ENCODE assay signal across 15 cellular contexts in the genomic region with DNA sequence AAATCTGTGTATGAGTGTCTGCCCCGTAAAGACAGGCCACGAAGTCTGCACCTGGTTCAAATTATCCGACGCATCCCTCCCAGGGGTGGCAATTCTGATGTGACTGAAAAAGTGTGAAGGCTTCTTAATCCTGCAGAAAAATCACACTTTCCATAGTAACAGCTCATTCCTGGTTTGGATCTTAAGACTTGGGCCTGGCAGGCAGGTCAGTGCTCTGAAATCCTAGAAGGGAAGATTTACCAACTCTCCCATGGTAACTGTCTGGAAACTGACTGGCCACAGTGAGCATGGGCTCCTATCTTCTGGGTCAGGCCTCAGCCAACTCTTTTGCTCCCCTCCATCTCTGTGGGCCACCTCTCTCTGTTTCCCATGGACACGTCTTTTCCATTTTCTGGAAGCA.
A peak's percentile ranks its signal among the peaks of the same experiment; 100 is the strongest.
DNase-seq lines count a peak whose midpoint lies in the region; ATAC-seq and TF ChIP-seq lines count a peak whose summit lies in the region.
"Had no signal": no experiment of that assay in that cellular context is flagged by ENCODE, and none has a peak within 500 bp of the region (broad histone marks: within the 10 kb centered on the region; RNA-seq: fewer than 3 reads in every experiment).

No MANE protein-coding gene starts in this region.

- 47% methylated on average over 5 of the region's 5 CpGs for WGBS in hepatocyte (ENCODE audit: low lambda C conversion rate, missing lambda C conversion rate)

- H3K36me3 ChIP-seq in hepatocyte (replicated peaks; ENCODE audit: insufficient read depth, low read depth): no peaks in the 10 kb centered on the region

- no peaks in the 10 kb centered on the region for H3K27me3 Mint-ChIP-seq in Calu3 (ENCODE audit: unreplicated experiment)

- peak overlapping the region; percentile 6 for H2AFZ ChIP-seq in hepatocyte

- no peaks in the 10 kb centered on the region for H3K79me2 ChIP-seq in hepatocyte

- DNase-seq in Calu3 (no peak), hepatocyte (ENCODE audit: low spot score) (no peak), sciatic nerve (ENCODE audit: low spot score) (no peak), DMS 273 (lab: John Stamatoyannopoulos, UW; ENCODE audit: unreplicated experiment) (no peak), 8988T (no peak), NCI-H146 treated with DMSO at 0.1 percent for 48 hours (lab: John Stamatoyannopoulos, UW; ENCODE audit: unreplicated experiment) (no peak)
- DNase-seq: activated B cell treated with CpG ODN at 0.5 μM for 24 hours; activated naive CD4-positive, alpha-beta T cell treated with Interleukin-2 at 50 U/mL for 16 hours; naive B cell; NCI-H1417; stimulated activated naive B cell treated with anti-CD40 and anti-IgM and Interleukin-4, amounts not matched to agents 10 μg/mL and 1 μg/mL and 100 μg/mL, for 72 hours had no signal

- H3K4me2 ChIP-seq in hepatocyte: peak overlapping the region; percentile 37
- H3K4me2 ChIP-seq: KMS-11 had no signal

- ATAC-seq in SK-N-SH treated with all-trans-retinoic acid at 6 μM for 48 hours (peak; percentile 52), sciatic nerve (peak; percentile 52), HG02763 (IDR thresholded peaks at IDR 0.05; ENCODE audit: unreplicated experiment) (no peak)
- ATAC-seq: stimulated activated naive B cell treated with anti-CD40 and anti-IgM and Interleukin-4, amounts not matched to agents 10 μg/mL and 1 μg/mL and 100 μg/mL, for 72 hours had no signal

- TF ChIP-seq CTCF in Calu3 (IDR thresholded peaks at IDR 0.05; ENCODE audit: unreplicated experiment) (no peak), hepatocyte (IDR thresholded peaks at IDR 0.05; ENCODE audit: poor library complexity) (no peak)

- H3K27ac Mint-ChIP-seq in Calu3 (ENCODE audit: unreplicated experiment): peak overlapping the region; percentile 30
- H3K27ac Mint-ChIP-seq: activated B cell treated with CpG ODN at 0.5 μM for 24 hours; B cell; naive B cell; stimulated activated naive B cell treated with anti-CD40 and anti-IgM and Interleukin-4, amounts not matched to agents 10 μg/mL and 1 μg/mL and 100 μg/mL, for 72 hours had no signal

- intact Hi-C loops in Calu3 (cut with micrococcal nuclease; ENCODE audit: unreplicated experiment) (loop anchor here (10.0 kb wide), 1 partner anchor 132 kb away; no protein-coding TSS in a partner anchor), sciatic nerve (cut with DNase I) (no loop called here)

- no peaks in the 10 kb centered on the region for H4K20me1 ChIP-seq in hepatocyte (ENCODE audit: insufficient read depth, poor library complexity, severe bottlenecking)

- H3K4me1 ChIP-seq in hepatocyte (ENCODE audit: insufficient read depth): peaks cover 50% of the 10 kb centered on the region

- H3K4me1 Mint-ChIP-seq in Calu3 (ENCODE audit: low read depth, unreplicated experiment): peaks cover 56% of the 10 kb centered on the region
- H3K4me1 Mint-ChIP-seq: activated B cell treated with CpG ODN at 0.5 μM for 24 hours, B cell had no signal

- H3K9me3 Mint-ChIP-seq in Calu3 (ENCODE audit: low read depth, unreplicated experiment): no peaks in the 10 kb centered on the region
- H3K9me3 Mint-ChIP-seq: activated B cell treated with CpG ODN at 0.5 μM for 24 hours; naive B cell; stimulated activated naive B cell treated with anti-CD40 and anti-IgM and Interleukin-4, amounts not matched to agents 10 μg/mL and 1 μg/mL and 100 μg/mL, for 72 hours had no signal

- H3K4me3 ChIP-seq in hepatocyte: no peak overlapping the region

- peaks cover 7% of the 10 kb centered on the region for H3K36me3 Mint-ChIP-seq in Calu3 (ENCODE audit: insufficient read depth, unreplicated experiment)
- H3K36me3 Mint-ChIP-seq: naive B cell; stimulated activated naive B cell treated with anti-CD40 and anti-IgM and Interleukin-4, amounts not matched to agents 10 μg/mL and 1 μg/mL and 100 μg/mL, for 72 hours had no signal

- no peaks in the 10 kb centered on the region for H3K9me3 ChIP-seq in hepatocyte (ENCODE audit: low read depth)

- no peaks in the 10 kb centered on the region for H3K27me3 ChIP-seq in hepatocyte

- no peaks in the 10 kb centered on the region for H3K9me2 ChIP-seq in hepatocyte (replicated peaks; ENCODE audit: insufficient read depth)

- H3K4me3 Mint-ChIP-seq in Calu3 (ENCODE audit: low read depth, unreplicated experiment): no peak overlapping the region
- H3K4me3 Mint-ChIP-seq: activated B cell treated with CpG ODN at 0.5 μM for 24 hours; B cell; naive B cell; stimulated activated naive B cell treated with anti-CD40 and anti-IgM and Interleukin-4, amounts not matched to agents 10 μg/mL and 1 μg/mL and 100 μg/mL, for 72 hours had no signal

- CTCF ChIA-PET in Calu3 (lab: Charles Lee): interaction anchor here (1.0 kb wide), 1 partner anchor 216 kb away, joined by 3 read pairs; no protein-coding TSS in a partner anchor

- peak overlapping the region; percentile 94 for H3K27ac ChIP-seq in hepatocyte
- H3K27ac ChIP-seq: KMS-11 had no signal

- no TSS peak for BruUV-seq in Calu3 (replicated peaks; lab: Mats Ljungman, UMichigan)

TF ChIP-seq in SK-N-SH treated with all-trans-retinoic acid at 6 μM for 48 hours, 23 proteins besides CTCF, POLR2A, EP300 and RAD21:
- TF ChIP-seq ESRRG (CRISPR knock-in tag; IDR thresholded peaks at IDR 0.05) (no peak), ZFP3 (CRISPR knock-in tag; IDR thresholded peaks at IDR 0.05) (no peak), ZC3H10 (CRISPR knock-in tag; IDR thresholded peaks at IDR 0.05) (no peak), ISL1 (CRISPR knock-in tag; IDR thresholded peaks at IDR 0.05) (no peak)
- TF ChIP-seq, protein P1, sequence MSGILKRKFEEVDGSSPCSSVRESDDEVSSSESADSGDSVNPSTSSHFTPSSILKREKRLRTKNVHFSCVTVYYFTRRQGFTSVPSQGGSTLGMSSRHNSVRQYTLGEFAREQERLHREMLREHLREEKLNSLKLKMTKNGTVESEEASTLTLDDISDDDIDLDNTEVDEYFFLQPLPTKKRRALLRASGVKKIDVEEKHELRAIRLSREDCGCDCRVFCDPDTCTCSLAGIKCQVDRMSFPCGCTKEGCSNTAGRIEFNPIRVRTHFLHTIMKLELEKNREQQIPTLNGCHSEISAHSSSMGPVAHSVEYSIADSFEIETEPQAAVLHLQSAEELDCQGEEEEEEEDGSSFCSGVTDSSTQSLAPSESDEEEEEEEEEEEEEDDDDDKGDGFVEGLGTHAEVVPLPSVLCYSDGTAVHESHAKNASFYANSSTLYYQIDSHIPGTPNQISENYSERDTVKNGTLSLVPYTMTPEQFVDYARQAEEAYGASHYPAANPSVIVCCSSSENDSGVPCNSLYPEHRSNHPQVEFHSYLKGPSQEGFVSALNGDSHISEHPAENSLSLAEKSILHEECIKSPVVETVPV (CRISPR knock-in tag; IDR thresholded peaks at IDR 0.05): no peak
- TF ChIP-seq, protein P2, sequence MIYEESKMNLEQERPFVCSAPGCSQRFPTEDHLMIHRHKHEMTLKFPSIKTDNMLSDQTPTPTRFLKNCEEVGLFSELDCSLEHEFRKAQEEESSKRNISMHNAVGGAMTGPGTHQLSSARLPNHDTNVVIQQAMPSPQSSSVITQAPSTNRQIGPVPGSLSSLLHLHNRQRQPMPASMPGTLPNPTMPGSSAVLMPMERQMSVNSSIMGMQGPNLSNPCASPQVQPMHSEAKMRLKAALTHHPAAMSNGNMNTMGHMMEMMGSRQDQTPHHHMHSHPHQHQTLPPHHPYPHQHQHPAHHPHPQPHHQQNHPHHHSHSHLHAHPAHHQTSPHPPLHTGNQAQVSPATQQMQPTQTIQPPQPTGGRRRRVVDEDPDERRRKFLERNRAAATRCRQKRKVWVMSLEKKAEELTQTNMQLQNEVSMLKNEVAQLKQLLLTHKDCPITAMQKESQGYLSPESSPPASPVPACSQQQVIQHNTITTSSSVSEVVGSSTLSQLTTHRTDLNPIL (CRISPR knock-in tag; IDR thresholded peaks at IDR 0.05; ENCODE audit: low read depth): no peak
- TF ChIP-seq, protein P3, sequence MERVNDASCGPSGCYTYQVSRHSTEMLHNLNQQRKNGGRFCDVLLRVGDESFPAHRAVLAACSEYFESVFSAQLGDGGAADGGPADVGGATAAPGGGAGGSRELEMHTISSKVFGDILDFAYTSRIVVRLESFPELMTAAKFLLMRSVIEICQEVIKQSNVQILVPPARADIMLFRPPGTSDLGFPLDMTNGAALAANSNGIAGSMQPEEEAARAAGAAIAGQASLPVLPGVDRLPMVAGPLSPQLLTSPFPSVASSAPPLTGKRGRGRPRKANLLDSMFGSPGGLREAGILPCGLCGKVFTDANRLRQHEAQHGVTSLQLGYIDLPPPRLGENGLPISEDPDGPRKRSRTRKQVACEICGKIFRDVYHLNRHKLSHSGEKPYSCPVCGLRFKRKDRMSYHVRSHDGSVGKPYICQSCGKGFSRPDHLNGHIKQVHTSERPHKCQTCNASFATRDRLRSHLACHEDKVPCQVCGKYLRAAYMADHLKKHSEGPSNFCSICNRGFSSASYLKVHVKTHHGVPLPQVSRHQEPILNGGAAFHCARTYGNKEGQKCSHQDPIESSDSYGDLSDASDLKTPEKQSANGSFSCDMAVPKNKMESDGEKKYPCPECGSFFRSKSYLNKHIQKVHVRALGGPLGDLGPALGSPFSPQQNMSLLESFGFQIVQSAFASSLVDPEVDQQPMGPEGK (CRISPR knock-in tag; IDR thresholded peaks at IDR 0.05; ENCODE audit: borderline replicate concordance): no peak
